In the genomic region with DNA sequence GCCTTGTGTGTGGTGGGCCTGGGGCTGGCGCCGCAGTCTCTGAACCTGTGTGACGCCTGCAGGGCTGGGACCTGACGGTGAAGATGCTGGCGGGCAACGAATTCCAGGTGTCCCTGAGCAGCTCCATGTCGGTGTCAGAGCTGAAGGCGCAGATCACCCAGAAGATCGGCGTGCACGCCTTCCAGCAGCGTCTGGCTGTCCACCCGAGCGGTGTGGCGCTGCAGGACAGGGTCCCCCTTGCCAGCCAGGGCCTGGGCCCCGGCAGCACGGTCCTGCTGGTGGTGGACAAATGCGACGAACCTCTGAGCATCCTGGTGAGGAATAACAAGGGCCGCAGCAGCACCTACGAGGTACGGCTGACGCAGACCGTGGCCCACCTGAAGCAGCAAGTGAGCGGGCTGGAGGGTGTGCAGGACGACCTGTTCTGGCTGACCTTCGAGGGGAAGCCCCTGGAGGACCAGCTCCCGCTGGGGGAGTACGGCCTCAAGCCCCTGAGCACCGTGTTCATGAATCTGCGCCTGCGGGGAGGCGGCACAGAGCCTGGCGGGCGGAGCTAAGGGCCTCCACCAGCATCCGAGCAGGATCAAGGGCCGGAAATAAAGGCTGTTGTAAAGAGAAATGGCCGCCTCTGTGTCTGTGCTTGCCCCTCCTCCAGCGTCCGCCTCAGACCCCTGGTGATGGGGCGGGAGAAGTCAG, we compare ENCODE assay signal across 6 cellular contexts. TPM values are rescaled to one million over a fixed set of nuclear protein-coding genes. Genes with fewer than 3 reads are reported as not detected.
A peak's percentile ranks its signal among the peaks of the same experiment; 100 is the strongest.
DNase-seq lines count a peak whose midpoint lies in the region; TF ChIP-seq lines count a peak whose summit lies in the region.

No MANE protein-coding gene starts in this region.

- no peaks in the 10 kb centered on the region for H3K9me2 ChIP-seq in MM.1S (replicated peaks; ENCODE audit: insufficient read depth, low read length)

- H3K36me3 ChIP-seq in MM.1S (replicated peaks; ENCODE audit: insufficient read depth, low read length), result no peaks in the 10 kb centered on the region
- H3K36me3 ChIP-seq in parathyroid adenoma (ENCODE audit: control insufficient read depth, insufficient read depth, low read length), result no peaks in the 10 kb centered on the region

- TF ChIP-seq CTCF in AG04450 (IDR thresholded peaks at IDR 0.05; ENCODE audit: low read depth, low read length) (no peak), MM.1S (IDR thresholded peaks at IDR 0.05; ENCODE audit: low read length) (no peak), parathyroid adenoma (IDR thresholded peaks at IDR 0.05) (no peak)

- no peaks in the 10 kb centered on the region for H3F3A ChIP-seq in MM.1S (ENCODE audit: insufficient read depth, low read length)

- peak overlapping the region; percentile 93 for H2AFZ ChIP-seq in MM.1S (ENCODE audit: low read length)
- peak overlapping the region; percentile 79 for H2AFZ ChIP-seq in parathyroid adenoma

- H3K4me3 ChIP-seq in AG04450 (ENCODE audit: low read depth, low read length) (peak overlapping the region; percentile 71), MM.1S (ENCODE audit: low read length) (peak overlapping the region; percentile 77), parathyroid adenoma (ENCODE audit: low read depth, low read length) (peak overlapping the region; percentile 87)

- H3K4me2 ChIP-seq in MM.1S (ENCODE audit: low read depth, low read length) (peak overlapping the region; percentile 99), parathyroid adenoma (ENCODE audit: low read length) (peak overlapping the region; percentile 88)

- DNase-seq in AG04450 (ENCODE audit: low read depth, low spot score) (no peak), MM.1S (no peak), cerebellar cortex (ENCODE audit: low spot score) (peak; percentile 59), HuH-7.5 (ENCODE audit: low spot score) (no peak), NCI-H226 (no peak)

- peak overlapping the region; percentile 42 for H3K9ac ChIP-seq in MM.1S (ENCODE audit: low read length)
- H3K9ac ChIP-seq in parathyroid adenoma, result no peak overlapping the region

- no peaks in the 10 kb centered on the region for H3K79me2 ChIP-seq in MM.1S (ENCODE audit: low read length)
- no peaks in the 10 kb centered on the region for H3K79me2 ChIP-seq in parathyroid adenoma

- POLR2A ChIA-PET in AG04450 (lab: Yijun Ruan, JAX), result interaction anchor here (1.0 kb wide), 1 partner anchor 12 kb away, joined by 3 read pairs; no protein-coding TSS in a partner anchor

- H4K20me1 ChIP-seq in MM.1S (ENCODE audit: insufficient read depth, low read length), result no peaks in the 10 kb centered on the region

- H3K9me3 ChIP-seq in AG04450 (ENCODE audit: control insufficient read depth, insufficient read depth, low read length) (peaks cover 6% of the 10 kb centered on the region; the same call in 1 of the 2 replicates), MM.1S (replicated peaks; ENCODE audit: insufficient read depth, low read length) (no peaks in the 10 kb centered on the region; the same call in 1 of the 2 replicates), parathyroid adenoma (ENCODE audit: control insufficient read depth, low read length) (no peaks in the 10 kb centered on the region)

- H3K27me3 ChIP-seq in AG04450 (ENCODE audit: control insufficient read depth, insufficient read depth, low read length), result no peaks in the 10 kb centered on the region
- peaks cover 29% of the 10 kb centered on the region for H3K27me3 ChIP-seq in MM.1S (replicated peaks; ENCODE audit: insufficient read depth, low read length)
- no peaks in the 10 kb centered on the region for H3K27me3 ChIP-seq in parathyroid adenoma (ENCODE audit: control insufficient read depth, insufficient read depth, low read length)

- H3K4me1 ChIP-seq in MM.1S (ENCODE audit: low read length) (peaks cover 8% of the 10 kb centered on the region), parathyroid adenoma (no peaks in the 10 kb centered on the region)

- peak overlapping the region; percentile 70 for H3K27ac ChIP-seq in AG04450 (ENCODE audit: low read depth, low read length)
- no peak overlapping the region for H3K27ac ChIP-seq in MM.1S (ENCODE audit: low read length)
- no peak overlapping the region for H3K27ac ChIP-seq in parathyroid adenoma

- CTCF ChIA-PET in AG04450 (lab: Charles Lee), result interaction anchor here (1.6 kb wide), 1 partner anchor 12 kb away, joined by 11 read pairs; no protein-coding TSS in a partner anchor

RNA-seq across cellular contexts. Expression of a gene that starts 0.8 kb away (rescaled TPM):
- polyA plus RNA-seq in AG04450 (2011; rRNA removed), result 22.4 and 36.0 TPM in 2 replicates
- 3.3 and 4.9 TPM in 2 replicates for polyA minus RNA-seq in AG04450 (2011; rRNA and poly(A)+ RNA removed)

RNA-seq across cellular contexts. Expression of a gene that starts 5.8 kb away (rescaled TPM):
- 28.3 and 37.4 TPM in 2 replicates for polyA plus RNA-seq in AG04450 (2011; rRNA removed)
- 21.9 and 22.5 TPM in 2 replicates for polyA minus RNA-seq in AG04450 (2011; rRNA and poly(A)+ RNA removed)

RNA-seq across cellular contexts. Expression of a gene that starts 14.2 kb away (rescaled TPM):
- polyA plus RNA-seq in AG04450 (2011; rRNA removed), result 0.68 and 0.76 TPM in 2 replicates
- polyA minus RNA-seq in AG04450 (2011; rRNA and poly(A)+ RNA removed), result 0.51 and 0.74 TPM in 2 replicates

RNA-seq across cellular contexts. Expression of a gene that starts 32.2 kb away (rescaled TPM):
- polyA plus RNA-seq in AG04450 (2011; rRNA removed), result not detected in 2 replicates
- 0.37 TPM in 1 of 2 replicates, not detected in the other for polyA minus RNA-seq in AG04450 (2011; rRNA and poly(A)+ RNA removed)

RNA-seq across cellular contexts. Expression of a gene that starts 47.8 kb away (rescaled TPM):
- polyA plus RNA-seq in AG04450 (2011; rRNA removed), result 0.06 and 0.15 TPM in 2 replicates
- 0.09 and 0.14 TPM in 2 replicates for polyA minus RNA-seq in AG04450 (2011; rRNA and poly(A)+ RNA removed)
